27 cellular contexts compared by ENCODE assay signal in genomic region chrX:13756381-13756780, GRCh38.
"Had no signal": no experiment of that assay in that cellular context is flagged by ENCODE, and none has a peak within 500 bp of the region (broad histone marks: within the 10 kb centered on the region; RNA-seq: fewer than 3 reads in every experiment).

No MANE protein-coding gene starts in this region.

- DNase-seq: activated B cell treated with CpG ODN at 0.5 μM for 24 hours; activated CD4-positive, alpha-beta T cell treated with anti-CD3 and anti-CD28 coated beads for 1 hour; activated CD4-positive, alpha-beta T cell treated with anti-CD3 and anti-CD28 coated beads, Interleukin-2, amount 10 ng/mL, durations not matched to agents 24 days and 14 days; activated CD4-positive, alpha-beta T cell treated with anti-CD3 and anti-CD28 coated beads, Interleukin-2, amount 50 U/mL, for 48 hours; activated CD8-positive, alpha-beta memory T cell treated with anti-CD3 and anti-CD28 coated beads, Interleukin-2, amount 10 ng/mL, durations not matched to agents 7 days and 5 days; activated effector memory CD4-positive, alpha-beta T cell treated with Interleukin-2 at 50 U/mL for 16 hours; activated naive CD4-positive, alpha-beta T cell treated with Interleukin-2 at 50 U/mL for 16 hours; activated naive CD8-positive, alpha-beta T cell treated with anti-CD3 and anti-CD28 coated beads, Interleukin-2, amount 50 U/mL, for 24 hours; activated T-cell treated with anti-CD3 and anti-CD28 coated beads, Interleukin-2, amount 50 U/mL, for 24 hours; amniotic stem cell; brain microvascular endothelial cell; colonic mucosa; NCI-H1092; NCI-H1417; NCI-H1694; NCI-H2029; NCI-H345; NCI-H510A treated with DMSO at 0.1 percent for 48 hours; NCI-H69; PC-3; SHP77 treated with DMSO at 0.1 percent for 48 hours had no signal

- H3K4me3 Mint-ChIP-seq: activated B cell treated with CpG ODN at 0.5 μM for 24 hours; activated CD4-positive, alpha-beta T cell treated with anti-CD3 and anti-CD28 coated beads, Interleukin-2, amount 10 ng/mL, durations not matched to agents 24 days and 14 days; activated CD8-positive, alpha-beta memory T cell treated with anti-CD3 and anti-CD28 coated beads, Interleukin-2, amount 10 ng/mL, durations not matched to agents 7 days and 5 days; activated naive CD8-positive, alpha-beta T cell treated with anti-CD3 and anti-CD28 coated beads, Interleukin-2, amount 50 U/mL, for 24 hours; activated T-cell treated with anti-CD3 and anti-CD28 coated beads, Interleukin-2, amount 50 U/mL, for 24 hours; activated T-helper 1 cell treated with anti-CD3 and anti-CD28 coated beads, Interleukin-12 subunit alpha, Interleukin-12 subunit beta, Interleukin-2, Interleukin-4 antibody, amounts not matched to agents 30 ng/mL and 10 ng/mL and 1 ng/mL, durations not matched to agents 14 hours and 24 hours and 36 hours; T-helper 1 cell treated with Interleukin-12 subunit alpha and Interleukin-12 subunit beta and Interleukin-4 antibody, amounts not matched to agents 30 μg/mL and 1 μg/mL, for 36 hours had no signal

- H3K27ac Mint-ChIP-seq: activated CD4-positive, alpha-beta T cell treated with anti-CD3 and anti-CD28 coated beads, Interleukin-2, amount 10 ng/mL, durations not matched to agents 24 days and 14 days; activated naive CD4-positive, alpha-beta T cell treated with anti-CD3 and anti-CD28 coated beads, Interleukin-2, amount 50 U/mL, for 72 hours; activated naive CD8-positive, alpha-beta T cell treated with anti-CD3 and anti-CD28 coated beads, Interleukin-2, amount 50 U/mL, for 24 hours; activated T-cell treated with anti-CD3 and anti-CD28 coated beads, Interleukin-2, amount 50 U/mL, for 24 hours; activated T-helper 1 cell treated with anti-CD3 and anti-CD28 coated beads, Interleukin-12 subunit alpha, Interleukin-12 subunit beta, Interleukin-2, Interleukin-4 antibody, amounts not matched to agents 30 ng/mL and 10 ng/mL and 1 ng/mL, durations not matched to agents 14 hours and 24 hours and 36 hours; T-helper 1 cell treated with Interleukin-12 subunit alpha and Interleukin-12 subunit beta and Interleukin-4 antibody, amounts not matched to agents 30 μg/mL and 1 μg/mL, for 36 hours had no signal

- H3K4me1 ChIP-seq: colonic mucosa had no signal

- H3K9me3 Mint-ChIP-seq: activated B cell treated with CpG ODN at 0.5 μM for 24 hours; activated CD4-positive, alpha-beta T cell treated with anti-CD3 and anti-CD28 coated beads, Interleukin-2, amount 10 ng/mL, durations not matched to agents 24 days and 14 days; activated naive CD4-positive, alpha-beta T cell treated with anti-CD3 and anti-CD28 coated beads, Interleukin-2, amount 50 U/mL, for 72 hours; activated naive CD8-positive, alpha-beta T cell treated with anti-CD3 and anti-CD28 coated beads, Interleukin-2, amount 50 U/mL, for 24 hours; activated T-cell treated with anti-CD3 and anti-CD28 coated beads, Interleukin-2, amount 50 U/mL, for 24 hours; activated T-helper 1 cell treated with anti-CD3 and anti-CD28 coated beads, Interleukin-12 subunit alpha, Interleukin-12 subunit beta, Interleukin-2, Interleukin-4 antibody, amounts not matched to agents 30 ng/mL and 10 ng/mL and 1 ng/mL, durations not matched to agents 14 hours and 24 hours and 36 hours; T-helper 1 cell treated with Interleukin-12 subunit alpha and Interleukin-12 subunit beta and Interleukin-4 antibody, amounts not matched to agents 30 μg/mL and 1 μg/mL, for 36 hours had no signal

- FAIRE-seq: RCC 7860 had no signal

- H3K27me3 Mint-ChIP-seq: activated B cell treated with CpG ODN at 0.5 μM for 24 hours; activated CD4-positive, alpha-beta T cell treated with anti-CD3 and anti-CD28 coated beads, Interleukin-2, amount 10 ng/mL, durations not matched to agents 24 days and 14 days; activated CD8-positive, alpha-beta memory T cell treated with anti-CD3 and anti-CD28 coated beads, Interleukin-2, amount 10 ng/mL, durations not matched to agents 7 days and 5 days; activated naive CD8-positive, alpha-beta T cell treated with anti-CD3 and anti-CD28 coated beads, Interleukin-2, amount 50 U/mL, for 24 hours had no signal

- H3K27ac ChIP-seq: ascending aorta, brain microvascular endothelial cell, cardiac muscle cell, colonic mucosa had no signal

- H3K4me3 ChIP-seq: ascending aorta, cardiac muscle cell, colonic mucosa had no signal

- H3K27me3 ChIP-seq: ascending aorta, brain microvascular endothelial cell, cardiac muscle cell, colonic mucosa had no signal

- H3K36me3 ChIP-seq: colonic mucosa had no signal

- H3K9me3 ChIP-seq: ascending aorta, colonic mucosa had no signal

- ATAC-seq: activated CD8-positive, alpha-beta memory T cell treated with anti-CD3 and anti-CD28 coated beads, Interleukin-2, amount 10 ng/mL, durations not matched to agents 7 days and 5 days; activated naive CD4-positive, alpha-beta T cell treated with anti-CD3 and anti-CD28 coated beads, Interleukin-2, amount 50 U/mL, for 72 hours; activated naive CD8-positive, alpha-beta T cell treated with anti-CD3 and anti-CD28 coated beads, Interleukin-2, amount 50 U/mL, for 24 hours; PC-3 had no signal
